In the genomic region with DNA sequence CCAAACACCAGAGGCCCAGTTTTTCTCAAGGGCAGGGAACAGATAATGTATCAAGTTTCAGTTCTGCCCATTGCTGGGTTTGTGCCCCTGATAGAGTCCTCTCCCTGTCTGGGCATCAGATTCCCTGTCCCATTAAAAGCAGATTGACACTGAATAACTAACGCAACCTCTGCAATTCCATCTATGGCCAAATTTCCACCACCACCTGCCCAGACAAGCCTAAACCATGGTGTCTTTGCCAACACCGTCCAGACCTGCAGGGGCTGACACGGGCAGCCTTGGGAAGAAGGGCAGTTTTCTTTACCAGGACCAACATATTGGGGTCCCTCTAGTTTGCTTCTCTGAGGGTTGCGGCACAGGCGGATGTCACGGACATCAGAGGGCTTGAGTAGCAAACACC, we compare ENCODE assay signal across 24 cellular contexts. TPM values are rescaled to one million over a fixed set of nuclear protein-coding genes. Genes with fewer than 3 reads are reported as not detected.
DNase-seq lines count a peak whose midpoint lies in the region; ATAC-seq, FAIRE-seq and TF ChIP-seq lines count a peak whose summit lies in the region.
"Had no signal": no experiment of that assay in that cellular context is flagged by ENCODE, and none has a peak within 500 bp of the region (broad histone marks: within the 10 kb centered on the region; RNA-seq: fewer than 3 reads in every experiment).

No MANE protein-coding gene starts in this region.

- H3K4me3 ChIP-seq in bronchial epithelial cell (ENCODE audit: low read depth, low read length) (no peak overlapping the region), neural progenitor cell (no peak overlapping the region)
- H3K4me3 ChIP-seq: BLaER1, HAP-1, MG63, PC-9 had no signal

- CTCF ChIA-PET in RWPE1 (lab: Yijun Ruan, JAX), result no interaction called here

- no peaks in the 10 kb centered on the region for H3K79me2 ChIP-seq in neural progenitor cell (ENCODE audit: low read depth)

- peaks cover 50% of the 10 kb centered on the region for H3K4me1 Mint-ChIP-seq in neural progenitor cell
- H3K4me1 Mint-ChIP-seq: CD4-positive, CD25-positive, alpha-beta regulatory T cell had no signal

- no peak for DNase-seq in RWPE1 (ENCODE audit: low spot score)
- peak; percentile 80 for DNase-seq in bronchial epithelial cell (ENCODE audit: low read depth)
- peak; percentile 3 for DNase-seq in neural progenitor cell (ENCODE audit: low spot score)
- DNase-seq in head of caudate nucleus, result no peak
- DNase-seq in NCI-H1105 (lab: John Stamatoyannopoulos, UW), result no peak
- no peak for DNase-seq in cerebellar nuclear complex (lab: John Stamatoyannopoulos, UW)
- DNase-seq: CD4-positive, CD25-positive, alpha-beta regulatory T cell; DMS53; GOT3; HFFc6; KBM-7; MG63; NCI-H2029; NCI-H446; NCI-H524 treated with DMSO at 0.1 percent for 48 hours; NCI-H774; PC-9; RPMI8226; SHP77 treated with DMSO at 0.1 percent for 48 hours had no signal

- no peaks in the 10 kb centered on the region for H3K36me3 Mint-ChIP-seq in neural progenitor cell
- H3K36me3 Mint-ChIP-seq: CD4-positive, CD25-positive, alpha-beta regulatory T cell had no signal

- peak overlapping the region; percentile 58 for H3K4me3 Mint-ChIP-seq in neural progenitor cell
- H3K4me3 Mint-ChIP-seq: CD4-positive, CD25-positive, alpha-beta regulatory T cell; HFFc6 had no signal

- no peaks in the 10 kb centered on the region for H4K20me1 ChIP-seq in neural progenitor cell (ENCODE audit: low read depth)
- H4K20me1 ChIP-seq: BLaER1 had no signal

- peaks cover 24% of the 10 kb centered on the region for H3K4me1 ChIP-seq in neural progenitor cell
- H3K4me1 ChIP-seq: HAP-1 had no signal

- peak overlapping the region; percentile 98 for H3K27ac Mint-ChIP-seq in neural progenitor cell
- H3K27ac Mint-ChIP-seq: CD4-positive, CD25-positive, alpha-beta regulatory T cell; HFFc6 had no signal

- no peak overlapping the region for H3K9ac ChIP-seq in neural progenitor cell
- H3K9ac ChIP-seq: BLaER1 had no signal

- FAIRE-seq in bronchial epithelial cell (lab: Jason Lieb, UNC), result peak; percentile 94
- FAIRE-seq: A204.1, G401.6 had no signal

- no peak overlapping the region for H2AFZ ChIP-seq in neural progenitor cell (replicated peaks)
- H2AFZ ChIP-seq: PC-9 had no signal

- H3K4me2 ChIP-seq in neural progenitor cell, result peak overlapping the region; percentile 70
- H3K4me2 ChIP-seq: BLaER1, PC-9 had no signal

- H3K27me3 Mint-ChIP-seq in neural progenitor cell (ENCODE audit: insufficient read depth, low read depth), result peaks cover 14% of the 10 kb centered on the region

- H3F3A ChIP-seq in neural progenitor cell (ENCODE audit: low read depth), result peaks cover 20% of the 10 kb centered on the region

- no peak for TF ChIP-seq CTCF in RWPE1 (conservative IDR thresholded peaks at IDR 0.05; ENCODE audit: low read depth)
- no peak for TF ChIP-seq CTCF in bronchial epithelial cell (IDR thresholded peaks at IDR 0.05; ENCODE audit: insufficient read depth, low read length, severe bottlenecking)
- no peak for TF ChIP-seq CTCF in neural progenitor cell (IDR thresholded peaks at IDR 0.05)

- H3K36me3 ChIP-seq in bronchial epithelial cell (ENCODE audit: control insufficient read depth, insufficient read depth, low read length) (no peaks in the 10 kb centered on the region), neural progenitor cell (no peaks in the 10 kb centered on the region)
- H3K36me3 ChIP-seq: BLaER1, HAP-1, MG63 had no signal

- H3K9me3 Mint-ChIP-seq in neural progenitor cell, result peaks cover 8% of the 10 kb centered on the region
- H3K9me3 Mint-ChIP-seq: HFFc6 had no signal

- POLR2A ChIA-PET in RWPE1 (lab: Yijun Ruan, JAX; ENCODE audit: low non-redundant PET), result no interaction called here

- peak; percentile 41 for ATAC-seq in esophagus mucosa

- peak overlapping the region; percentile 88 for H3K27ac ChIP-seq in RWPE1
- peak overlapping the region; percentile 83 for H3K27ac ChIP-seq in neural progenitor cell
- H3K27ac ChIP-seq: BLaER1, PC-9 had no signal

- H3K9me3 ChIP-seq in neural progenitor cell (ENCODE audit: low read depth), result no peaks in the 10 kb centered on the region
- H3K9me3 ChIP-seq: BLaER1, HAP-1, MG63 had no signal

- no peaks in the 10 kb centered on the region for H3K27me3 ChIP-seq in bronchial epithelial cell (ENCODE audit: control insufficient read depth, insufficient read depth, low read length)
- no peaks in the 10 kb centered on the region for H3K27me3 ChIP-seq in neural progenitor cell
- H3K27me3 ChIP-seq: BLaER1, MG63 had no signal

- intact Hi-C loops in head of caudate nucleus (cut with DNase I), result no loop called here

RNA-seq across cellular contexts. Expression of a gene that starts 26.4 kb away (rescaled TPM):
- total RNA-seq in bronchial epithelial cell, result 3.5 TPM in 1 of 2 replicates, not detected in the other
- 6.1 TPM for total RNA-seq in esophagus mucosa
- 1.4 and 2.9 TPM in 2 replicates for total RNA-seq in neural progenitor cell (ENCODE audit: low replicate concordance)

Comparison
In these comparisons a context has a peak if more than half of its experiments do, and no peak if none do; other contexts are left out.
1. DNase-seq: peak in bronchial epithelial cell (single experiment) and neural progenitor cell (single experiment); none in RWPE1 (single experiment), head of caudate nucleus (0 of 42), NCI-H1105 (single experiment) and cerebellar nuclear complex (0 of 2).